ENCODE assay signal across 9 cellular contexts in the genomic region with DNA sequence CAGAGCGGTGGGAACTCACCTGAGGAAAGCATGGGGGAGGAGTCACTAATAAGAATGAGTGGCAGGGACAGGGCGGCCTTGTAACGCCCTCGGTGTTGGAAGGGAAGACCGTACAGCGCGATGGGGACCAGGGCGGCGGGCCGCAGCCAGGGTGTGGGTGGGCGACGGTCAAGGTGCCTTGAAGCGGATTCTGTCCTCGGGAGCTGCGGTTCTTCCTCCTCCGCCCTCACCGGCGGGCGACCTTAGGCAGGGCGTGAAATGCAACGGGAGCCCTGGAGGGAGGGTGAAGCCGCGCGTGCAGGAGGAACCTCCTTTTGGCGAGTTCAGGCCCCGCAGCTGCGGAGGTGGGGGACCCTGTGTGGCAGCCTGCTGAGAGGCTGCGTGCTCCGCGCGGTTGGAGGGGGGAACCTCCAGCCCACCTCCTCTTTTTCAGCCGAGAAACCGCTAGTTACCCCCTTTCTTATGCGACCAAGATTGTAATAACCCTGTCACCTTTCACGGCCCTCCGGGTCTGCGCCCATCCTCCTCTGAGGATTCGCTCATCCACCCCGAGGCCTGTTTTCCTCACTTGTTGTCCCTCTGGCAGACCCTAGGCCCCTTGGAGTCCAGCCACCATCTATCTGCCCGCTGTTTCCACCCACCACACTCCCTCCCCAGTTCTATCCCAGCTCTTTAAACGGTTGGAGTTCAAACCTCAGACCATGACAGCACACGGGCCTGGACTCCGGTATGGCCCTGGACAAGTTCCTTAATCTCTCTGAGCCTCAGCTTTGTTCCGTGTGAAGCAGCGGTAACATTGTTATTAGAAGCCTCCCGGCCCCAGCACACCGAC. TPM values are rescaled to one million over a fixed set of nuclear protein-coding genes. Genes with fewer than 3 reads are reported as not detected.
DNase-seq lines count a peak whose midpoint lies in the region; ATAC-seq and TF ChIP-seq lines count a peak whose summit lies in the region.
"Had no signal": no experiment of that assay in that cellular context is flagged by ENCODE, and none has a peak within 500 bp of the region (broad histone marks: within the 10 kb centered on the region; RNA-seq: fewer than 3 reads in every experiment).

No MANE protein-coding gene starts in this region.

- H3K9ac ChIP-seq in MM.1S (ENCODE audit: low read length): peak overlapping the region; percentile 80

- POLR2A ChIA-PET in activated CD4-positive, alpha-beta T cell treated with anti-CD3 and anti-CD28 coated beads, Interleukin-2, amount 10 ng/mL, durations not matched to agents 7 days and 5 days (lab: Charles Lee): interaction anchor here (0.6 kb wide), 2 partner anchors 13 to 20 kb away, joined by 3 to 5 read pairs; no protein-coding TSS in a partner anchor
- POLR2A ChIA-PET in HEK293T (lab: Yijun Ruan, JAX): interaction anchor here (1.4 kb wide), 1 partner anchor 15 kb away, joined by 4 read pairs; no protein-coding TSS in a partner anchor

- peak overlapping the region; percentile 51; the same call in 1 of the 2 replicates for H3K27ac ChIP-seq in MM.1S (ENCODE audit: low read length)

- ATAC-seq in naive B cell (ENCODE audit: low read depth in 2 of 2): peak; percentile 62 to 64

- H3K4me3 Mint-ChIP-seq in activated CD4-positive, alpha-beta T cell treated with anti-CD3 and anti-CD28 coated beads, Interleukin-2, amount 10 ng/mL, durations not matched to agents 7 days and 5 days: peak overlapping the region; percentile 96
- peak overlapping the region; percentile 93 to 100 (median 99) for H3K4me3 Mint-ChIP-seq in naive B cell

- CTCF ChIA-PET in activated CD4-positive, alpha-beta T cell treated with anti-CD3 and anti-CD28 coated beads, Interleukin-2, amount 10 ng/mL, durations not matched to agents 7 days and 5 days (lab: Charles Lee): interaction anchor here (0.8 to 1.6 kb wide), 2 partner anchors 38 to 43 kb away, joined by 3 read pairs; no protein-coding TSS in a partner anchor
- CTCF ChIA-PET in HEK293T (lab: Yijun Ruan, JAX): interaction anchor here (1.3 kb wide), 1 partner anchor 15 kb away, joined by 5 read pairs; no protein-coding TSS in a partner anchor

- H2AFZ ChIP-seq in MM.1S (ENCODE audit: low read length): peak overlapping the region; percentile 91

- H3K27ac Mint-ChIP-seq in activated CD4-positive, alpha-beta T cell treated with anti-CD3 and anti-CD28 coated beads, Interleukin-2, amount 10 ng/mL, durations not matched to agents 7 days and 5 days: peak overlapping the region; percentile 99
- H3K27ac Mint-ChIP-seq in naive B cell: peak overlapping the region; percentile 99 to 100 (median 100)

- H3K9me3 ChIP-seq in MM.1S (replicated peaks; ENCODE audit: insufficient read depth, low read length): no peaks in the 10 kb centered on the region

- no peak for TF ChIP-seq CTCF in MM.1S (IDR thresholded peaks at IDR 0.05; ENCODE audit: low read length)
- TF ChIP-seq CTCF in epithelial cell of esophagus (IDR thresholded peaks at IDR 0.05; ENCODE audit: insufficient read depth, low read depth, low read length, missing control alignments): no peak

- H3K4me1 Mint-ChIP-seq in activated CD4-positive, alpha-beta T cell treated with anti-CD3 and anti-CD28 coated beads, Interleukin-2, amount 10 ng/mL, durations not matched to agents 7 days and 5 days: peaks cover 22% of the 10 kb centered on the region
- H3K4me1 Mint-ChIP-seq in naive B cell: peaks cover 15 to 46% (median 32%) of the 10 kb centered on the region in 3 donors

- no peaks in the 10 kb centered on the region for H3K36me3 ChIP-seq in MM.1S (replicated peaks; ENCODE audit: insufficient read depth, low read length)

- H3K36me3 Mint-ChIP-seq in activated CD4-positive, alpha-beta T cell treated with anti-CD3 and anti-CD28 coated beads, Interleukin-2, amount 10 ng/mL, durations not matched to agents 7 days and 5 days (ENCODE audit: low read depth): peaks cover 5% of the 10 kb centered on the region
- peaks cover 0 to 4% of the 10 kb centered on the region in 2 donors for H3K36me3 Mint-ChIP-seq in naive B cell

- no peaks in the 10 kb centered on the region for H4K20me1 ChIP-seq in MM.1S (ENCODE audit: insufficient read depth, low read length)

- no peaks in the 10 kb centered on the region for H3K4me1 ChIP-seq in MM.1S (ENCODE audit: low read length)

- H3K4me3 ChIP-seq in MM.1S (ENCODE audit: low read length) (peak overlapping the region; percentile 81), epithelial cell of esophagus (ENCODE audit: low read length) (peak overlapping the region; percentile 86)

- no peaks in the 10 kb centered on the region for H3K79me2 ChIP-seq in MM.1S (ENCODE audit: low read length)

- peak; percentile 62 for DNase-seq in activated CD4-positive, alpha-beta T cell treated with anti-CD3 and anti-CD28 coated beads, Interleukin-2, amount 10 ng/mL, durations not matched to agents 7 days and 5 days
- DNase-seq in activated CD4-positive, alpha-beta T cell treated with anti-CD3 and anti-CD28 coated beads, Interleukin-2, amount 50 U/mL, for 48 hours: no peak
- DNase-seq in HEK293T (ENCODE audit: extremely low spot score): peak; percentile 50
- DNase-seq in MM.1S: peak; percentile 66
- DNase-seq in T-helper 1 cell: peak in 3 of 5 donors; percentile 26 to 70 (median 44)
- DNase-seq in epithelial cell of esophagus (ENCODE audit: low read depth): peak; percentile 74
- DNase-seq in naive B cell: no peak
- no peak for DNase-seq in NCI-H128 (lab: John Stamatoyannopoulos, UW; ENCODE audit: unreplicated experiment)

- peaks cover 3% of the 10 kb centered on the region; the same call in 1 of the 2 replicates for H3F3A ChIP-seq in MM.1S (ENCODE audit: insufficient read depth, low read length)

- H3K4me2 ChIP-seq in MM.1S (ENCODE audit: low read depth, low read length): peak overlapping the region; percentile 85

- no peaks in the 10 kb centered on the region for H3K27me3 Mint-ChIP-seq in activated CD4-positive, alpha-beta T cell treated with anti-CD3 and anti-CD28 coated beads, Interleukin-2, amount 10 ng/mL, durations not matched to agents 7 days and 5 days
- H3K27me3 Mint-ChIP-seq in naive B cell: no peaks in the 10 kb centered on the region

- no peaks in the 10 kb centered on the region for H3K27me3 ChIP-seq in MM.1S (replicated peaks; ENCODE audit: insufficient read depth, low read length)

- H3K9me3 Mint-ChIP-seq in activated CD4-positive, alpha-beta T cell treated with anti-CD3 and anti-CD28 coated beads, Interleukin-2, amount 10 ng/mL, durations not matched to agents 7 days and 5 days: peaks cover 2% of the 10 kb centered on the region
- peaks cover 0 to 8% (median 5%) of the 10 kb centered on the region in 7 donors for H3K9me3 Mint-ChIP-seq in naive B cell

- no peaks in the 10 kb centered on the region for H3K9me2 ChIP-seq in MM.1S (replicated peaks; ENCODE audit: insufficient read depth, low read length)

TF ChIP-seq in HEK293T, 16 proteins besides CTCF, POLR2A, EP300 and RAD21:
- no peak for TF ChIP-seq ZNF384 (IDR thresholded peaks at IDR 0.05)
- no peak for TF ChIP-seq HDGF (IDR thresholded peaks at IDR 0.05; ENCODE audit: borderline replicate concordance)
- no peak for TF ChIP-seq ARNT (IDR thresholded peaks at IDR 0.05)
- TF ChIP-seq SUZ12 (IDR thresholded peaks at IDR 0.05): no peak
- TF ChIP-seq FOXM1 (IDR thresholded peaks at IDR 0.05; ENCODE audit: borderline replicate concordance): no peak
- 0 out of 2 replicates have a peak, but pooled peaks have one; percentile 14 for TF ChIP-seq L3MBTL2 (conservative IDR thresholded peaks at IDR 0.05)
- TF ChIP-seq NFRKB (IDR thresholded peaks at IDR 0.05): no peak
- TF ChIP-seq, protein P1, sequence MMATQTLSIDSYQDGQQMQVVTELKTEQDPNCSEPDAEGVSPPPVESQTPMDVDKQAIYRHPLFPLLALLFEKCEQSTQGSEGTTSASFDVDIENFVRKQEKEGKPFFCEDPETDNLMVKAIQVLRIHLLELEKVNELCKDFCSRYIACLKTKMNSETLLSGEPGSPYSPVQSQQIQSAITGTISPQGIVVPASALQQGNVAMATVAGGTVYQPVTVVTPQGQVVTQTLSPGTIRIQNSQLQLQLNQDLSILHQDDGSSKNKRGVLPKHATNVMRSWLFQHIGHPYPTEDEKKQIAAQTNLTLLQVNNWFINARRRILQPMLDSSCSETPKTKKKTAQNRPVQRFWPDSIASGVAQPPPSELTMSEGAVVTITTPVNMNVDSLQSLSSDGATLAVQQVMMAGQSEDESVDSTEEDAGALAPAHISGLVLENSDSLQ (IDR thresholded peaks at IDR 0.05): peak; percentile 93
- no peak for TF ChIP-seq LEF1 (IDR thresholded peaks at IDR 0.05; ENCODE audit: borderline replicate concordance)
- no peak for TF ChIP-seq FOXA1 (IDR thresholded peaks at IDR 0.05)

RNA-seq across cellular contexts. Expression of gene RNU2-63P, which starts 0.8 kb away (rescaled TPM):
- 1 to 10 TPM; 1.9 TPM for total RNA-seq in activated CD4-positive, alpha-beta T cell treated with anti-CD3 and anti-CD28 coated beads, Interleukin-2, amount 10 ng/mL, durations not matched to agents 7 days and 5 days
- 10 to 100 TPM in 2 of 6 donors, 1 to 10 TPM in 1, not detected in 3; 9.0 to 94.7 (median 34.8) TPM for polyA plus RNA-seq in naive B cell (ENCODE audit: low read depth in 6 of 6)

RNA-seq across cellular contexts. Expression of gene KRCC1, which starts 38.4 kb away (rescaled TPM):
- 10 to 100 TPM; 20.5 to 21.7 TPM for total RNA-seq in activated CD4-positive, alpha-beta T cell treated with anti-CD3 and anti-CD28 coated beads, Interleukin-2, amount 10 ng/mL, durations not matched to agents 7 days and 5 days
- polyA plus RNA-seq in naive B cell (ENCODE audit: low read depth in 6 of 6): 10 to 100 TPM; 35.8 to 75.8 (median 60.9) TPM

RNA-seq across cellular contexts. Expression of gene SMYD1, which starts 50.5 kb away (rescaled TPM):
- total RNA-seq in activated CD4-positive, alpha-beta T cell treated with anti-CD3 and anti-CD28 coated beads, Interleukin-2, amount 10 ng/mL, durations not matched to agents 7 days and 5 days: not detected
- polyA plus RNA-seq in naive B cell (ENCODE audit: low read depth in 6 of 6): not detected
- total RNA-seq: Daoy had no signal

Comparison
In these comparisons a context has a peak if more than half of its experiments do, and no peak if none do; other contexts are left out.
1. DNase-seq: peak in activated CD4-positive, alpha-beta T cell treated with anti-CD3 and anti-CD28 coated beads, Interleukin-2, amount 10 ng/mL, durations not matched to agents 7 days and 5 days (single experiment), HEK293T (single experiment), MM.1S (single experiment), T-helper 1 cell (3 of 5) and epithelial cell of esophagus (single experiment); none in activated CD4-positive, alpha-beta T cell treated with anti-CD3 and anti-CD28 coated beads, Interleukin-2, amount 50 U/mL, for 48 hours (0 of 2), naive B cell (single experiment) and NCI-H128 (single experiment).